Comparison of ENCODE assay signal across 1 cellular context in the genomic region with DNA sequence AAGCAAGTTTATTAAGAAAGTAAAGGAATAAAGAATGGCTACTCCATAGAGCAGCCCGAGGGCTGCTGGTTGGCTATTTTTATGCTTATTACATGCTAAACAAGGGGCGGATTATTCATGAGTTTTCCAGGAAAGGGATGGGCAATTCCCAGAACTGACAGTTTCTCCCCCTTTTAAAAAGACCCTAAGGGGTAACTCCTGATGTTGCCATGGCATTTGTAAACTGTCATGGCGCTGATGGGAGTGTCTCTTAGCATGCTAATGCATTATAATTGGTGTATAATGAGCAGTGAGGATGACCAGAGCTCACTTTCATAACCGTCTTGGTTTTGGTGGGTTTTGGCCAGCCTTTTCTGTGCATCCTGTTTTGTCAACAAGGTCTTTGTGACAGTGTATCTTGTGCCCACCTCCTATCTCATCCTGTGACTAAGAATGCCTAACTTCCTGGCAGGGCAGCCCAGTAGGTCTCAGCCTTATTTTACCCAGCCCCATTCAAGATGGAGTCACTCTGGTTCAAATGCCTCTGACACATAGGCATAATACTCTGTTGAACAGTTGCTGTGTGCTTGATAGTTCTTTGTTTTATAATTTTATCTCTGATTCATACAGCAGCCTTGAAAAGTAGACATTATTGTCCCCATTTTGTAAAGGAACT.
TF ChIP-seq lines count a peak whose summit lies in the region.

No MANE protein-coding gene starts in this region.

TF ChIP-seq in GM12878, 131 proteins besides CTCF, POLR2A, EP300 and RAD21:
- TF ChIP-seq RB1 (IDR thresholded peaks at IDR 0.05; ENCODE audit: borderline replicate concordance) (no peak), IKZF1 (conservative IDR thresholded peaks at IDR 0.05) (no peak), MYB (IDR thresholded peaks at IDR 0.05; ENCODE audit: borderline replicate concordance, low read depth, low read length) (no peak)
- TF ChIP-seq, protein P1, sequence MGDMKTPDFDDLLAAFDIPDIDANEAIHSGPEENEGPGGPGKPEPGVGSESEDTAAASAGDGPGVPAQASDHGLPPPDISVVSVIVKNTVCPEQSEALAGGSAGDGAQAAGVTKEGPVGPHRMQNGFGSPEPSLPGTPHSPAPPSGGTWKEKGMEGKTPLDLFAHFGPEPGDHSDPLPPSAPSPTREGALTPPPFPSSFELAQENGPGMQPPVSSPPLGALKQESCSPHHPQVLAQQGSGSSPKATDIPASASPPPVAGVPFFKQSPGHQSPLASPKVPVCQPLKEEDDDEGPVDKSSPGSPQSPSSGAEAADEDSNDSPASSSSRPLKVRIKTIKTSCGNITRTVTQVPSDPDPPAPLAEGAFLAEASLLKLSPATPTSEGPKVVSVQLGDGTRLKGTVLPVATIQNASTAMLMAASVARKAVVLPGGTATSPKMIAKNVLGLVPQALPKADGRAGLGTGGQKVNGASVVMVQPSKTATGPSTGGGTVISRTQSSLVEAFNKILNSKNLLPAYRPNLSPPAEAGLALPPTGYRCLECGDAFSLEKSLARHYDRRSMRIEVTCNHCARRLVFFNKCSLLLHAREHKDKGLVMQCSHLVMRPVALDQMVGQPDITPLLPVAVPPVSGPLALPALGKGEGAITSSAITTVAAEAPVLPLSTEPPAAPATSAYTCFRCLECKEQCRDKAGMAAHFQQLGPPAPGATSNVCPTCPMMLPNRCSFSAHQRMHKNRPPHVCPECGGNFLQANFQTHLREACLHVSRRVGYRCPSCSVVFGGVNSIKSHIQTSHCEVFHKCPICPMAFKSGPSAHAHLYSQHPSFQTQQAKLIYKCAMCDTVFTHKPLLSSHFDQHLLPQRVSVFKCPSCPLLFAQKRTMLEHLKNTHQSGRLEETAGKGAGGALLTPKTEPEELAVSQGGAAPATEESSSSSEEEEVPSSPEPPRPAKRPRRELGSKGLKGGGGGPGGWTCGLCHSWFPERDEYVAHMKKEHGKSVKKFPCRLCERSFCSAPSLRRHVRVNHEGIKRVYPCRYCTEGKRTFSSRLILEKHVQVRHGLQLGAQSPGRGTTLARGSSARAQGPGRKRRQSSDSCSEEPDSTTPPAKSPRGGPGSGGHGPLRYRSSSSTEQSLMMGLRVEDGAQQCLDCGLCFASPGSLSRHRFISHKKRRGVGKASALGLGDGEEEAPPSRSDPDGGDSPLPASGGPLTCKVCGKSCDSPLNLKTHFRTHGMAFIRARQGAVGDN (IDR thresholded peaks at IDR 0.05) = peak; percentile 96
- TF ChIP-seq, protein P2, sequence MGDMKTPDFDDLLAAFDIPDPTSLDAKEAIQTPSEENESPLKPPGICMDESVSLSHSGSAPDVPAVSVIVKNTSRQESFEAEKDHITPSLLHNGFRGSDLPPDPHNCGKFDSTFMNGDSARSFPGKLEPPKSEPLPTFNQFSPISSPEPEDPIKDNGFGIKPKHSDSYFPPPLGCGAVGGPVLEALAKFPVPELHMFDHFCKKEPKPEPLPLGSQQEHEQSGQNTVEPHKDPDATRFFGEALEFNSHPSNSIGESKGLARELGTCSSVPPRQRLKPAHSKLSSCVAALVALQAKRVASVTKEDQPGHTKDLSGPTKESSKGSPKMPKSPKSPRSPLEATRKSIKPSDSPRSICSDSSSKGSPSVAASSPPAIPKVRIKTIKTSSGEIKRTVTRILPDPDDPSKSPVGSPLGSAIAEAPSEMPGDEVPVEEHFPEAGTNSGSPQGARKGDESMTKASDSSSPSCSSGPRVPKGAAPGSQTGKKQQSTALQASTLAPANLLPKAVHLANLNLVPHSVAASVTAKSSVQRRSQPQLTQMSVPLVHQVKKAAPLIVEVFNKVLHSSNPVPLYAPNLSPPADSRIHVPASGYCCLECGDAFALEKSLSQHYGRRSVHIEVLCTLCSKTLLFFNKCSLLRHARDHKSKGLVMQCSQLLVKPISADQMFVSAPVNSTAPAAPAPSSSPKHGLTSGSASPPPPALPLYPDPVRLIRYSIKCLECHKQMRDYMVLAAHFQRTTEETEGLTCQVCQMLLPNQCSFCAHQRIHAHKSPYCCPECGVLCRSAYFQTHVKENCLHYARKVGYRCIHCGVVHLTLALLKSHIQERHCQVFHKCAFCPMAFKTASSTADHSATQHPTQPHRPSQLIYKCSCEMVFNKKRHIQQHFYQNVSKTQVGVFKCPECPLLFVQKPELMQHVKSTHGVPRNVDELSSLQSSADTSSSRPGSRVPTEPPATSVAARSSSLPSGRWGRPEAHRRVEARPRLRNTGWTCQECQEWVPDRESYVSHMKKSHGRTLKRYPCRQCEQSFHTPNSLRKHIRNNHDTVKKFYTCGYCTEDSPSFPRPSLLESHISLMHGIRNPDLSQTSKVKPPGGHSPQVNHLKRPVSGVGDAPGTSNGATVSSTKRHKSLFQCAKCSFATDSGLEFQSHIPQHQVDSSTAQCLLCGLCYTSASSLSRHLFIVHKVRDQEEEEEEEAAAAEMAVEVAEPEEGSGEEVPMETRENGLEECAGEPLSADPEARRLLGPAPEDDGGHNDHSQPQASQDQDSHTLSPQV (IDR thresholded peaks at IDR 0.05) = peak; percentile 98
- TF ChIP-seq, protein P3, sequence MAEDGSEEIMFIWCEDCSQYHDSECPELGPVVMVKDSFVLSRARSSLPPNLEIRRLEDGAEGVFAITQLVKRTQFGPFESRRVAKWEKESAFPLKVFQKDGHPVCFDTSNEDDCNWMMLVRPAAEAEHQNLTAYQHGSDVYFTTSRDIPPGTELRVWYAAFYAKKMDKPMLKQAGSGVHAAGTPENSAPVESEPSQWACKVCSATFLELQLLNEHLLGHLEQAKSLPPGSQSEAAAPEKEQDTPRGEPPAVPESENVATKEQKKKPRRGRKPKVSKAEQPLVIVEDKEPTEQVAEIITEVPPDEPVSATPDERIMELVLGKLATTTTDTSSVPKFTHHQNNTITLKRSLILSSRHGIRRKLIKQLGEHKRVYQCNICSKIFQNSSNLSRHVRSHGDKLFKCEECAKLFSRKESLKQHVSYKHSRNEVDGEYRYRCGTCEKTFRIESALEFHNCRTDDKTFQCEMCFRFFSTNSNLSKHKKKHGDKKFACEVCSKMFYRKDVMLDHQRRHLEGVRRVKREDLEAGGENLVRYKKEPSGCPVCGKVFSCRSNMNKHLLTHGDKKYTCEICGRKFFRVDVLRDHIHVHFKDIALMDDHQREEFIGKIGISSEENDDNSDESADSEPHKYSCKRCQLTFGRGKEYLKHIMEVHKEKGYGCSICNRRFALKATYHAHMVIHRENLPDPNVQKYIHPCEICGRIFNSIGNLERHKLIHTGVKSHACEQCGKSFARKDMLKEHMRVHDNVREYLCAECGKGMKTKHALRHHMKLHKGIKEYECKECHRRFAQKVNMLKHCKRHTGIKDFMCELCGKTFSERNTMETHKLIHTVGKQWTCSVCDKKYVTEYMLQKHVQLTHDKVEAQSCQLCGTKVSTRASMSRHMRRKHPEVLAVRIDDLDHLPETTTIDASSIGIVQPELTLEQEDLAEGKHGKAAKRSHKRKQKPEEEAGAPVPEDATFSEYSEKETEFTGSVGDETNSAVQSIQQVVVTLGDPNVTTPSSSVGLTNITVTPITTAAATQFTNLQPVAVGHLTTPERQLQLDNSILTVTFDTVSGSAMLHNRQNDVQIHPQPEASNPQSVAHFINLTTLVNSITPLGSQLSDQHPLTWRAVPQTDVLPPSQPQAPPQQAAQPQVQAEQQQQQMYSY (CRISPR knock-in tag; IDR thresholded peaks at IDR 0.05) = peak; percentile 95
- TF ChIP-seq, protein P4, sequence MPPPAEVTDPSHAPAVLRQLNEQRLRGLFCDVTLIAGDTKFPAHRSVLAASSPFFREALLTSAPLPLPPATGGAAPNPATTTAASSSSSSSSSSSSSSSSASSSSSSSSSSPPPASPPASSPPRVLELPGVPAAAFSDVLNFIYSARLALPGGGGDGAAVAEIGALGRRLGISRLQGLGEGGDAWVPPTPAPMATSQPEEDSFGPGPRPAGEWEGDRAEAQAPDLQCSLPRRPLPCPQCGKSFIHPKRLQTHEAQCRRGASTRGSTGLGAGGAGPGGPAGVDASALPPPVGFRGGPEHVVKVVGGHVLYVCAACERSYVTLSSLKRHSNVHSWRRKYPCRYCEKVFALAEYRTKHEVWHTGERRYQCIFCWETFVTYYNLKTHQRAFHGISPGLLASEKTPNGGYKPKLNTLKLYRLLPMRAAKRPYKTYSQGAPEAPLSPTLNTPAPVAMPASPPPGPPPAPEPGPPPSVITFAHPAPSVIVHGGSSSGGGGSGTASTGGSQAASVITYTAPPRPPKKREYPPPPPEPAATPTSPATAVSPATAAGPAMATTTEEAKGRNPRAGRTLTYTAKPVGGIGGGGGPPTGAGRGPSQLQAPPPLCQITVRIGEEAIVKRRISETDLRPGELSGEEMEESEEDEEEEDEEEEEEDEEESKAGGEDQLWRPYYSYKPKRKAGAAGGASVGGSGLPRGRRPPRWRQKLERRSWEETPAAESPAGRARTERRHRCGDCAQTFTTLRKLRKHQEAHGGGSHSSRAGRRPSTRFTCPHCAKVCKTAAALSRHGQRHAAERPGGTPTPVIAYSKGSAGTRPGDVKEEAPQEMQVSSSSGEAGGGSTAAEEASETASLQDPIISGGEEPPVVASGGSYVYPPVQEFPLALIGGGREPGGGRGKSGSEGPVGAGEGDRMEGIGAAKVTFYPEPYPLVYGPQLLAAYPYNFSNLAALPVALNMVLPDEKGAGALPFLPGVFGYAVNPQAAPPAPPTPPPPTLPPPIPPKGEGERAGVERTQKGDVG (CRISPR knock-in tag; IDR thresholded peaks at IDR 0.05) = peak; percentile 98
